In the genomic region with DNA sequence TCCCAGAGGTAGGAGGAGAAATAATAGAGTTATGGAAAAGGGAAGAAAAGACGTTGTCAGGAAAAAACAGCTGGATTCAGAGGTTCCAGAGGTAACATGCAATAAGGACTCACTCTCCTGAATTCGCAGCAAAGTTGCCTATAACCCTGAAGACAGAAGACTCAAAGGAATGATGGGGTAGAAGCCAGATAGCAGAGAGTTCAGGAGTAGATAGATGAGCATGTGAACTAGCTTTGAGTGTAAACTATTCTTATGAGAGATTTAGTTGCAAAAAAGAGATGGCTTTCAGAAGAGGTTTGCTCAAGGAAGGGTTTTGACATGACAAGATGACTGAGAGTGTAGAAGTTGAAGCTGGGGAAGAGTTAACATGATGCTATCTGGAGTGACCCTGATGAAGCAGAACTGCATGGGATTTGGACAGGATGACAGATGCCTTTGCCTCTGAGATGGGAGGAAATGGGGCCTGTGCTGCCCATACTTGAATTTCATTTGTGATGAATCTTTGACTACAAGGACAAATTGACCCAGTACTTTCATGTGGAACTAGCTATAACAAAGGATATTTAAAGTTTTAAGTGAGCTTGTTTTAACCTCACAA, we compare ENCODE assay signal across 19 cellular contexts.
A peak's percentile ranks its signal among the peaks of the same experiment; 100 is the strongest.
DNase-seq lines count a peak whose midpoint lies in the region; ATAC-seq, FAIRE-seq and TF ChIP-seq lines count a peak whose summit lies in the region.
"Had no signal": no experiment of that assay in that cellular context is flagged by ENCODE, and none has a peak within 500 bp of the region (broad histone marks: within the 10 kb centered on the region; RNA-seq: fewer than 3 reads in every experiment).

No MANE protein-coding gene starts in this region.

- no peak for TF ChIP-seq POLR2A in gastrocnemius medialis (IDR thresholded peaks at IDR 0.05)

- TF ChIP-seq CTCF in VCaP (conservative IDR thresholded peaks at IDR 0.05) (no peak), kidney (IDR thresholded peaks at IDR 0.05; ENCODE audit: borderline replicate concordance, extremely low read depth, insufficient read depth) (no peak), gastrocnemius medialis (IDR thresholded peaks at IDR 0.05 in 4 of 5, conservative IDR thresholded peaks at IDR 0.05 in 1 of 5) (no peak), glutamatergic neuron (IDR thresholded peaks at IDR 0.05; ENCODE audit: partially characterized antibody, unreplicated experiment) (no peak)

- in situ Hi-C loops in gastrocnemius medialis (cut with MboI; ENCODE audit: low sequenced_read_pairs in 4 of 4): no loop called here

- DNase-seq in GM18507 (ENCODE audit: extremely low spot score, insufficient read length, low read depth) (no peak), kidney (no peak), gastrocnemius medialis (no peak), glutamatergic neuron (no peak)
- DNase-seq in activated T-cell treated with anti-CD3 and anti-CD28 coated beads, Interleukin-2, amount 50 U/mL, for 1 hour: no peak
- DNase-seq: Calu3; CD4-positive, alpha-beta T cell; GOT3; MG63; NCI-H1092 treated with DMSO at 0.1 percent for 48 hours; NCI-H2081 treated with DMSO at 0.1 percent for 48 hours; NCI-H510A; NCI-H774; Peyer's patch had no signal

- no peak overlapping the region for H3K27ac Mint-ChIP-seq in glutamatergic neuron (ENCODE audit: unreplicated experiment)
- H3K27ac Mint-ChIP-seq: CD4-positive, alpha-beta T cell had no signal

- peaks cover 1% of the 10 kb centered on the region for H3K9me3 Mint-ChIP-seq in glutamatergic neuron (ENCODE audit: unreplicated experiment)
- H3K9me3 Mint-ChIP-seq: CD4-positive, alpha-beta T cell had no signal

- H3K4me1 Mint-ChIP-seq in glutamatergic neuron (ENCODE audit: low read depth, unreplicated experiment): peaks cover 3% of the 10 kb centered on the region

- no peaks in the 10 kb centered on the region for H3K36me3 ChIP-seq in kidney (ENCODE audit: control insufficient read depth in 1 of 2, insufficient read depth in 2 of 2, low read length in 2 of 2)
- H3K36me3 ChIP-seq in gastrocnemius medialis: no peaks in the 10 kb centered on the region
- H3K36me3 ChIP-seq: MG63, Peyer's patch had no signal

- FAIRE-seq in GM18507 (lab: Jason Lieb, UNC) (peak; percentile 47), kidney (lab: Jason Lieb, UNC) (peak; percentile 57)

- ATAC-seq in gastrocnemius medialis: no peak
- no peak for ATAC-seq in HG02885 (IDR thresholded peaks at IDR 0.05; ENCODE audit: poor library complexity, unreplicated experiment)
- no peak for ATAC-seq in GM18498 (IDR thresholded peaks at IDR 0.05; ENCODE audit: unreplicated experiment)
- ATAC-seq: Right ventricle myocardium inferior had no signal

- H3K9me3 ChIP-seq in kidney (ENCODE audit: control insufficient read depth in 1 of 2, low read length in 2 of 2): peaks cover 0 to 3% of the 10 kb centered on the region in 2 donors
- H3K9me3 ChIP-seq in gastrocnemius medialis: no peaks in the 10 kb centered on the region
- H3K9me3 ChIP-seq: MG63, Peyer's patch had no signal

- H3K9ac ChIP-seq in kidney (ENCODE audit: low read length in 2 of 2): no peak overlapping the region

- H3K27ac ChIP-seq in VCaP (peak overlapping the region; percentile 85), kidney (ENCODE audit: low read depth in 2 of 2, low read length in 2 of 2) (no peak overlapping the region), gastrocnemius medialis (peak overlapping the region in 3 of 4 donors; percentile 34 to 61 (median 57))
- H3K27ac ChIP-seq: SK-N-MC had no signal

- H3K27me3 Mint-ChIP-seq in glutamatergic neuron (ENCODE audit: unreplicated experiment): no peaks in the 10 kb centered on the region
- H3K27me3 Mint-ChIP-seq: CD4-positive, alpha-beta T cell had no signal

- no peak overlapping the region for H3K4me3 Mint-ChIP-seq in glutamatergic neuron (ENCODE audit: unreplicated experiment)
- H3K4me3 Mint-ChIP-seq: CD4-positive, alpha-beta T cell had no signal

- intact Hi-C loops in kidney (cut with DNase I) (no loop called here), gastrocnemius medialis (cut with DNase I; ENCODE audit: low total_unique reads) (no loop called here)

- H3K36me3 Mint-ChIP-seq in glutamatergic neuron (ENCODE audit: unreplicated experiment): no peaks in the 10 kb centered on the region

- H3K4me3 ChIP-seq in kidney (ENCODE audit: low read length in 2 of 2) (no peak overlapping the region), gastrocnemius medialis (no peak overlapping the region)
- H3K4me3 ChIP-seq: MG63, Peyer's patch, SK-N-MC had no signal

- no peaks in the 10 kb centered on the region for H3K27me3 ChIP-seq in gastrocnemius medialis
- H3K27me3 ChIP-seq: MG63, Peyer's patch had no signal

- H3K4me1 ChIP-seq in kidney (ENCODE audit: control insufficient read depth in 1 of 2, insufficient read depth in 1 of 2, low read depth in 1 of 2, low read length in 2 of 2) (no peaks in the 10 kb centered on the region), gastrocnemius medialis (peaks cover 0 to 8% of the 10 kb centered on the region in 2 donors)
- H3K4me1 ChIP-seq: Peyer's patch had no signal

Comparison
In these comparisons a context has a peak if more than half of its experiments do, and no peak if none do; other contexts are left out.
1. H3K27ac ChIP-seq: peak in VCaP (single experiment) and gastrocnemius medialis (3 of 4); none in kidney (0 of 2).